ENCODE assay signal across 21 cellular contexts in genomic region chr22:19341500-19341899, GRCh38.
"Had no signal": no experiment of that assay in that cellular context is flagged by ENCODE, and none has a peak within 500 bp of the region (broad histone marks: within the 10 kb centered on the region; RNA-seq: fewer than 3 reads in every experiment).

No MANE protein-coding gene starts in this region.

- H3K4me3 ChIP-seq: esophagus muscularis mucosa, gastrocnemius medialis, left ventricle myocardium inferior, lower lobe of right lung, psoas muscle had no signal

- H3K4me1 ChIP-seq: esophagus muscularis mucosa, gastrocnemius medialis, left ventricle myocardium inferior, lower lobe of right lung, parathyroid adenoma, psoas muscle had no signal

- ATAC-seq: gastrocnemius medialis; left cardiac atrium; lower lobe of right lung; naive thymus-derived CD4-positive, alpha-beta T cell; psoas muscle; sciatic nerve; stimulated activated naive B cell treated with anti-CD40 and anti-IgM and Interleukin-4, amounts not matched to agents 10 μg/mL and 1 μg/mL and 100 μg/mL, for 72 hours; stimulated activated naive CD8-positive, alpha-beta T cell treated with anti-CD3 and anti-CD28 coated beads, Interleukin-15, amount 100 ng/mL, for 72 hours had no signal

- DNase-seq: effector memory CD4-positive, alpha-beta T cell; gastrocnemius medialis; glutamatergic neuron; kidney; left cardiac atrium; left ventricle myocardium inferior; lower lobe of right lung; mesenchymal stem cell; naive thymus-derived CD4-positive, alpha-beta T cell; nephron progenitor cell; psoas muscle; retina; stimulated activated CD4-positive, alpha-beta T cell treated with anti-CD3 and anti-CD28 coated beads, Interleukin-2, amount 100 ng/mL, for 24 hours; stimulated activated CD4-positive, alpha-beta T cell treated with anti-CD3 and anti-CD28 coated beads, Interleukin-4, amount 100 ng/mL, for 4 hours; stimulated activated naive B cell treated with anti-CD40 and anti-IgM and Interleukin-4, amounts not matched to agents 10 μg/mL and 1 μg/mL and 100 μg/mL, for 72 hours; stimulated activated naive CD8-positive, alpha-beta T cell treated with anti-CD3 and anti-CD28 coated beads, Interleukin-15, amount 100 ng/mL, for 72 hours; trophoblast cell had no signal

- H3K27ac ChIP-seq: epithelial cell of prostate, esophagus muscularis mucosa, gastrocnemius medialis, left ventricle myocardium inferior, lower lobe of right lung, parathyroid adenoma, psoas muscle had no signal
